In the genomic region with DNA sequence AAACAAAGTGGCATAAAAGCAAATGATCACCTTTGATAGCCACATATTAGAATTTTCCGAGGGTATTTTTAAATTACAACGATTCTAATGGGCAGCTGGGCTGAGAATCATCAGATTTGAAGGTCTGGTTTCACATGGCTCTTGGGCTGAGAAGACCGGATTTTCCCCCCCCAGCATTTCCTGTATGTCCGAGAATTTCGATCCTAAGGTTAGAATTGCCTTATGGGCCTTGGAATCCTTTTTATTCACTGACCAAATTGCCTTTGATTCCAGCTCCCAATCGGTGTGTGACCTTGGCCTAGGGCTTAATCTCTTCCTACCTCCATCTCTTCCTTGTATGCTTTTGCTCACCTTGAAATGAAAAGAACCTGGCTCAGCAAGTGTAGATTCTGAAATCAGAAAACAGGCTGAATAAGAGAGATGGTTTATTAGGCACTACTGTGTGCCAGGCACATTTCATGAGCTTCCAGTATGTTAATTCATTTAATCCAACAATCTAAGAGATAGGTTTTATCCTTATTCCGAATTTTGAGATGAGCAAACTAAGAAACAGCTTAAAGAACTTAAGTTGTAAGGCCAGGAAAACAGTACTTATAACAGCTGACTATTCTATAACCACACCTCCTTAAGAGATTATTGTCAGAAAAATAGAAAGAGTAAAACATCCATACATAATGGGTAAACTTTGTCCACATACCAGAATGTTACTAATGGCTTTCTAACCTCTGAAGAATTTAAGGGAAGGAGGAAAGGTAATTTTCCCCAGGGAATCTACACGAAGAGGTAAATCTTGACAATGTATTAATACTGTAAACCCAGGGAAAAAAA, we compare ENCODE assay signal across 8 cellular contexts. TPM values are rescaled to one million over a fixed set of nuclear protein-coding genes. Genes with fewer than 3 reads are reported as not detected.
DNase-seq lines count a peak whose midpoint lies in the region; ATAC-seq and TF ChIP-seq lines count a peak whose summit lies in the region.

No MANE protein-coding gene starts in this region.

- peaks cover 49% of the 10 kb centered on the region for H3K4me1 Mint-ChIP-seq in T-helper 2 cell treated with Interferon-gamma antibody and Interleukin-4, amounts not matched to agents 5 μg/mL and 100 μg/mL, for 36 hours (ENCODE audit: low read depth)

- H3K4me1 ChIP-seq in hepatocyte (ENCODE audit: insufficient read depth), result peaks cover 17% of the 10 kb centered on the region
- peaks cover 26 to 60% (median 53%) of the 10 kb centered on the region in 6 donors for H3K4me1 ChIP-seq in spleen

- no peak overlapping the region for H2AFZ ChIP-seq in hepatocyte

- H3K9me3 ChIP-seq in hepatocyte (ENCODE audit: low read depth) (no peaks in the 10 kb centered on the region), spleen (no peaks in the 10 kb centered on the region)

- peaks cover 75% of the 10 kb centered on the region for H4K20me1 ChIP-seq in hepatocyte (ENCODE audit: insufficient read depth, poor library complexity, severe bottlenecking)

- no peaks in the 10 kb centered on the region for H3K27me3 ChIP-seq in hepatocyte
- H3K27me3 ChIP-seq in spleen (replicated peaks in 1 of 7), result no peaks in the 10 kb centered on the region

- peak overlapping the region; percentile 78 for H3K4me2 ChIP-seq in hepatocyte

- peaks cover 15% of the 10 kb centered on the region for H3K27me3 Mint-ChIP-seq in T-helper 2 cell treated with Interferon-gamma antibody and Interleukin-4, amounts not matched to agents 5 μg/mL and 100 μg/mL, for 36 hours (ENCODE audit: low read depth)

- DNase-seq in NCI-H1417 (lab: John Stamatoyannopoulos, UW), result peak in 2 of 3 experiments; percentile 60 to 73
- no peak for DNase-seq in NCI-H1417 treated with DMSO at 0.1 percent for 48 hours (lab: John Stamatoyannopoulos, UW)
- no peak for DNase-seq in T-helper 2 cell treated with Interferon-gamma antibody and Interleukin-4, amounts not matched to agents 5 μg/mL and 100 μg/mL, for 36 hours (ENCODE audit: low spot score)
- DNase-seq in hepatocyte (ENCODE audit: low spot score), result peak; percentile 24
- no peak for DNase-seq in spleen
- DNase-seq in stimulated activated naive CD4-positive, alpha-beta T cell (lab: John Stamatoyannopoulos, UW), result no peak

- no peaks in the 10 kb centered on the region for H3K9me3 Mint-ChIP-seq in T-helper 2 cell treated with Interferon-gamma antibody and Interleukin-4, amounts not matched to agents 5 μg/mL and 100 μg/mL, for 36 hours

- TF ChIP-seq CTCF in hepatocyte (IDR thresholded peaks at IDR 0.05; ENCODE audit: poor library complexity) (no peak), spleen (IDR thresholded peaks at IDR 0.05 in 8 of 11, conservative IDR thresholded peaks at IDR 0.05 in 3 of 11) (no peak)

- H3K27ac Mint-ChIP-seq in T-helper 2 cell treated with Interferon-gamma antibody and Interleukin-4, amounts not matched to agents 5 μg/mL and 100 μg/mL, for 36 hours, result peak overlapping the region; percentile 99

- H3K4me3 ChIP-seq in hepatocyte (peak overlapping the region; percentile 89), spleen (peak overlapping the region; percentile 54 to 84 (median 64))

- H3K36me3 Mint-ChIP-seq in T-helper 2 cell treated with Interferon-gamma antibody and Interleukin-4, amounts not matched to agents 5 μg/mL and 100 μg/mL, for 36 hours (ENCODE audit: low read depth), result peaks cover 51% of the 10 kb centered on the region

- ATAC-seq in HG03432 (IDR thresholded peaks at IDR 0.05; ENCODE audit: unreplicated experiment), result no peak
- ATAC-seq in HG02678 (IDR thresholded peaks at IDR 0.05; ENCODE audit: unreplicated experiment), result no peak

- H3K36me3 ChIP-seq in hepatocyte (replicated peaks; ENCODE audit: insufficient read depth, low read depth) (no peaks in the 10 kb centered on the region), spleen (peaks cover 0 to 48% (median 28%) of the 10 kb centered on the region in 6 donors)

- intact Hi-C loops in spleen (cut with DNase I; ENCODE audit: low total_unique reads), result no loop called here

- H3K9me2 ChIP-seq in hepatocyte (replicated peaks; ENCODE audit: insufficient read depth), result no peaks in the 10 kb centered on the region

- H3K27ac ChIP-seq in hepatocyte, result peak overlapping the region; percentile 78
- H3K27ac ChIP-seq in spleen, result peak overlapping the region; percentile 97 to 100 (median 100)

- 15% methylated on average over 7 of the region's 8 CpGs for WGBS in hepatocyte (ENCODE audit: low lambda C conversion rate, missing lambda C conversion rate)
- 3 to 6% (median 4%) methylated on average over 8 of the region's 8 CpGs for WGBS in spleen, 5 donors

- peaks cover 73% of the 10 kb centered on the region for H3K79me2 ChIP-seq in hepatocyte

- TF ChIP-seq POLR2A in spleen (IDR thresholded peaks at IDR 0.05), result no peak

- peak overlapping the region; percentile 100 for H3K4me3 Mint-ChIP-seq in T-helper 2 cell treated with Interferon-gamma antibody and Interleukin-4, amounts not matched to agents 5 μg/mL and 100 μg/mL, for 36 hours

RNA-seq across cellular contexts. Expression of gene HFE, which starts 39.4 kb away (rescaled TPM):
- 5.6 and 7.4 TPM in 2 replicates for total RNA-seq in hepatocyte
- 3.6 and 4.5 TPM in 2 replicates for polyA plus RNA-seq in hepatocyte
- total RNA-seq in spleen, result 10 to 100 TPM; 12.4 to 30.3 (median 19.0) TPM
- polyA plus RNA-seq in spleen, result 1 to 10 TPM; 2.4 to 3.5 (median 2.8) TPM

Comparison
In these comparisons a context has a peak if more than half of its experiments do, and no peak if none do; other contexts are left out.
1. DNase-seq: peak in NCI-H1417 (2 of 3) and hepatocyte (single experiment); none in NCI-H1417 treated with DMSO at 0.1 percent for 48 hours (single experiment), T-helper 2 cell treated with Interferon-gamma antibody and Interleukin-4, amounts not matched to agents 5 μg/mL and 100 μg/mL, for 36 hours (single experiment), spleen (single experiment) and stimulated activated naive CD4-positive, alpha-beta T cell (0 of 6).